8 cellular contexts compared by ENCODE assay signal in the genomic region with DNA sequence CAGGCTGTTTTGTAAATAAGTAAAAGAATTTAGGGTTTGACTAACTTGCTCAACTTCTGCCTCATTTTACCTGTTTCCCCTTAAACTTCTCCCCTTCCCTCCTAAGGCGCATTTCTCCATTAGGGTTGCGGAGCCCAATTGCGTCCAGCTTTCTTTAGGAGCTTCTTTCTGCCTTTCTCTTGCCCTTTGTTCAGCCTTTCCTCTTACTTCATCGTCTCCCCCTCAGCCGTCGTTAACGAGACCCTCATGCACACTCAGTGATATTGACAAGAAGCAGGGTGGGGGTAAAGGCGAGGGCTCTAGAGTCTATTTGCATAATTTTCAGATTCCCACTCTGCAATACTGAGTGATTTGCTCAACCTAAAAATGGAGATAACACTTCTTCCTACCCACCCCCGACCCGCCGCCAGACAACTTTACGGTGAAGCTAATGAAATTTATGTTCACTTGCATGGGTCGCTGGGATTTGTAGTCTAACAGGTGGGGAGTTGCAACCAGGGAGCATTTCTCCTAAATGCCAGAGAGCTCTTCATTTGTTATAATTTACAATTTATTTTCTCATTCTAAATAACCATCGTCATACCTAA. TPM values are rescaled to one million over a fixed set of nuclear protein-coding genes. Genes with fewer than 3 reads are reported as not detected.
DNase-seq lines count a peak whose midpoint lies in the region; ATAC-seq and TF ChIP-seq lines count a peak whose summit lies in the region.

No MANE protein-coding gene starts in this region.

- 42 to 59% methylated on average over 2 to 3 of the region's 14 CpGs for WGBS in mesodermal cell (ENCODE audit: insufficient coverage in 2 of 2), 2 experiments
- WGBS in testis, 2 donors: 12 to 18% methylated on average over 14 of the region's 14 CpGs

- H3K27ac ChIP-seq in caudate nucleus (ENCODE audit: low read depth, low read length) (peak overlapping the region; percentile 96), mesodermal cell (ENCODE audit: low read depth, low read length, severe bottlenecking) (peak overlapping the region; percentile 95), testis (peak overlapping the region; percentile 96 to 98)

- intact Hi-C loops in testis (cut with DNase I; ENCODE audit: low total_unique reads): no loop called here

- ATAC-seq in T-cell (replicated peaks in 1 of 4) (peak in 1 of 4 experiments; percentile 10), GM19324 (IDR thresholded peaks at IDR 0.05; ENCODE audit: low FRiP score, unreplicated experiment) (no peak)

- H3K4me3 ChIP-seq in mesodermal cell (ENCODE audit: extremely low read depth, insufficient read depth, low read length, poor library complexity, severe bottlenecking): peak overlapping the region; percentile 76
- peak overlapping the region; percentile 84 to 91 for H3K4me3 ChIP-seq in testis

- H3K4me1 Mint-ChIP-seq in T-cell: peaks cover 33 to 36% (median 33%) of the 10 kb centered on the region in 3 donors

- H3K9me3 ChIP-seq in mesodermal cell (ENCODE audit: control insufficient read depth, low read length) (no peaks in the 10 kb centered on the region), testis (no peaks in the 10 kb centered on the region)

- H3K36me3 ChIP-seq in mesodermal cell (ENCODE audit: control insufficient read depth, insufficient read depth, low read length): no peaks in the 10 kb centered on the region
- H3K36me3 ChIP-seq in testis (ENCODE audit: low read depth, missing control alignments): no peaks in the 10 kb centered on the region

- no peaks in the 10 kb centered on the region for H3K9me3 Mint-ChIP-seq in T-cell

- peak; percentile 10 for DNase-seq in stimulated activated CD8-positive, alpha-beta memory T cell treated with anti-CD3 and anti-CD28 coated beads, Interleukin-12 subunit alpha, Interleukin-12 subunit beta, amount 100 ng/mL, for 1 hour (ENCODE audit: low read depth)
- no peak for DNase-seq in stimulated activated CD8-positive, alpha-beta memory T cell treated with anti-CD3 and anti-CD28 coated beads, Interleukin-4, amount 100 ng/mL, for 48 hours
- peak in 33 of 34 experiments; percentile 9 to 63 (median 38) for DNase-seq in T-cell
- peak in 4 of 61 donors; percentile 4 to 23 (median 17) for DNase-seq in caudate nucleus (lab: John Stamatoyannopoulos, UW)
- DNase-seq in testis: no peak
- no peak for DNase-seq in GM03348 (ENCODE audit: low spot score)

- no peak for TF ChIP-seq POLR2A in testis (IDR thresholded peaks at IDR 0.05)

- H3K27ac Mint-ChIP-seq in T-cell: peak overlapping the region; percentile 97 to 99

- no peaks in the 10 kb centered on the region for H3K27me3 ChIP-seq in testis

- CTCF ChIA-PET in T-cell (lab: Charles Lee): interaction anchor here (0.5 to 2.1 kb wide), 18 partner anchors 9 to 1845 kb away, joined by 3 to 11 read pairs (median 3); a partner anchor contains a TSS

- peaks cover 6% of the 10 kb centered on the region for H3K4me1 ChIP-seq in mesodermal cell (ENCODE audit: control insufficient read depth, insufficient read depth, low read length, poor library complexity, severe bottlenecking)
- peaks cover 4% of the 10 kb centered on the region for H3K4me1 ChIP-seq in testis

- POLR2A ChIA-PET in T-cell (lab: Charles Lee): interaction anchor here (0.6 to 1.7 kb wide), 8 partner anchors 140 to 965 kb away, joined by 3 to 8 read pairs (median 4); a partner anchor contains a TSS

- H3K27me3 Mint-ChIP-seq in T-cell: no peaks in the 10 kb centered on the region

- no peaks in the 10 kb centered on the region for H3K36me3 Mint-ChIP-seq in T-cell

- H3K4me3 Mint-ChIP-seq in T-cell: peak overlapping the region; percentile 88 to 95 (median 89)

- no peak for TF ChIP-seq CTCF in testis (IDR thresholded peaks at IDR 0.05)

RNA-seq across cellular contexts. Expression of a gene that starts 1.3 kb away (rescaled TPM):
- total RNA-seq in T-cell (10 to 100 TPM in 1 of 5 donors, 1 to 10 TPM in 4; 4.5 to 10.7 (median 7.1) TPM), testis (1 to 10 TPM; 8.5 to 9.2 TPM)
- 0.88 TPM for polyA plus RNA-seq in mesodermal cell (2013, experiment 1 of 2)
- 1.3 TPM for polyA plus RNA-seq in mesodermal cell (2013, experiment 2 of 2)
- polyA plus RNA-seq in testis (ENCODE audit: insufficient read depth, low read depth, low replicate concordance): 5.1 TPM

Comparison
In these comparisons a context has a peak if more than half of its experiments do, and no peak if none do; other contexts are left out.
1. DNase-seq: peak in stimulated activated CD8-positive, alpha-beta memory T cell treated with anti-CD3 and anti-CD28 coated beads, Interleukin-12 subunit alpha, Interleukin-12 subunit beta, amount 100 ng/mL, for 1 hour (single experiment) and T-cell (33 of 34); none in stimulated activated CD8-positive, alpha-beta memory T cell treated with anti-CD3 and anti-CD28 coated beads, Interleukin-4, amount 100 ng/mL, for 48 hours (single experiment), testis (single experiment) and GM03348 (single experiment).
2. Peak in every context shown above with its lines, with median percentiles within 50 percentile points of each other: H3K27ac ChIP-seq.